Comparison of ENCODE assay signal across 21 cellular contexts in the genomic region with DNA sequence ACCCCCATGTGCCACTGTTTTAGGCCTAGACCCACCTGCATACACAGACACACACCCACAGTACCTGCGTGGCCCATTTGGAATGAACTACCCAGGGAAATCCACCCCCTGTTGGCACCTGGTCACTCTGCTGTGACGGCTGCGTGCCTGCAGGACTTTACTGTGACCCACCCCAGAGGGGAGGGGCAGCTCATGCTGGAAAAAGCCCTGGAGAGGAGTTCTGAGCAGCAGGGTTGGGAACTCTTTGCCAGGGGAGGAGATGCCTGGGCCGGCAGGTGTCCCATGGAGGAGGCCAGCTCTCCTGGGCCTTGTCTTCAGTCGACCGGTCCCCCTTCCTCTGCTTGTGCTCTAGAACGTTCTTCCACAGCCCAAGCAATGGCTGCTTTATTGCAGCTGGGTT.
"Had no signal": no experiment of that assay in that cellular context is flagged by ENCODE, and none has a peak within 500 bp of the region (broad histone marks: within the 10 kb centered on the region; RNA-seq: fewer than 3 reads in every experiment).

No MANE protein-coding gene starts in this region.

- ATAC-seq: activated CD8-positive, alpha-beta T cell treated with anti-CD3 and anti-CD28 coated beads, Interleukin-2, amount 10 ng/mL, durations not matched to agents 7 days and 5 days; left ventricle myocardium superior; natural killer cell; right cardiac atrium; stimulated activated effector memory CD8-positive, alpha-beta T cell treated with anti-CD3 and anti-CD28 coated beads, Interleukin-12 subunit alpha, Interleukin-12 subunit beta, amount 100 ng/mL, for 72 hours; stimulated activated naive CD8-positive, alpha-beta T cell treated with anti-CD3 and anti-CD28 coated beads, Interleukin-15, amount 100 ng/mL, for 72 hours had no signal

- H3K36me3 ChIP-seq: breast epithelium, prostate gland had no signal

- H3K4me1 ChIP-seq: breast epithelium, prostate gland had no signal

- H3K4me3 ChIP-seq: breast epithelium, hepatocyte, prostate gland had no signal

- H3K27ac ChIP-seq: breast epithelium, hepatocyte, prostate gland had no signal

- H3K9me3 ChIP-seq: breast epithelium, prostate gland had no signal

- DNase-seq: activated CD4-positive, alpha-beta T cell treated with anti-CD3 and anti-CD28 coated beads for 1 hour; activated CD4-positive, alpha-beta T cell treated with anti-CD3 and anti-CD28 coated beads, Interleukin-2, amount 50 U/mL, for 1 hour; activated CD8-positive, alpha-beta T cell treated with anti-CD3 and anti-CD28 coated beads, Interleukin-2, amount 10 ng/mL, durations not matched to agents 7 days and 5 days; activated naive CD4-positive, alpha-beta T cell; activated naive CD8-positive, alpha-beta T cell treated with anti-CD3 and anti-CD28 coated beads, Interleukin-2, amount 10 ng/mL, durations not matched to agents 7 days and 5 days; amniotic stem cell; effector CD4-positive, alpha-beta T cell; foreskin melanocyte; immature natural killer cell; kidney glomerular epithelial cell; left ventricle myocardium superior; midbrain; natural killer cell; right cardiac atrium; stimulated activated CD4-positive, alpha-beta T cell treated with anti-CD3 and anti-CD28 coated beads, Interleukin-1b, Interleukin-23, amount 100 ng/mL, for 48 hours; stimulated activated naive CD8-positive, alpha-beta T cell treated with anti-CD3 and anti-CD28 coated beads, Interleukin-15, amount 100 ng/mL, for 72 hours; T-helper 1 cell had no signal
